In the genomic region with DNA sequence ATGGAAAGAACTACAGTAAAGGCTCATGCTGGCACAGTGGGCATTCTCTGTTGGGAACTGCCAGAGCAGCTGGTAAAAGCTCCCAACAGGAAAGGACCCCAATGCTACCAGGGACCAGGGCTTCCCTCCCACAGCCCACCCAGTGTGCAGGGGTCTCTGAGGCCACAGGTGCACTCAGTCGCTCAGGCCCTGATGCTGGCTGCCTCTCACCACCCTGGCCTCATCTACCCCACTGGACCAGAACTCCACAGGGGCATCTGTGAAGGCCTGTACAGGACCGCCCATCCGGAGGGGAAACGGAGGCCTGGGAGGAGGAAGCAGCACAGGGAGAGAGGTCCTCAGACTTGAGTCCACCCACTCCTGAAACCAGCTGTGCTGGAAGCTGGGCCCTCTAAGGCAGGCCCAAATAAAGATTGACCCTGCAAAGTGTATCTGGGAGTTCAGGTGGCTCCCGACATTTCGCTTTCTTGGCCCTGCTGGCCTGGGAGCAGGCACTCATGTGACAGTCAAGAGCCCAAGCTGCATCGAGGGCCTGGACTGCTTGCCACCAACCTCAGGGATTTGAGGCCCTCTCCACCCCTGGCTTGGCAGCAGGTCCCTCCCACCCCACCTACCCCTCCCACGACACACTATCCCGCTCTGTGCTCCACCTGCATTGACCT, we compare ENCODE assay signal across 26 cellular contexts. TPM values are rescaled to one million over a fixed set of nuclear protein-coding genes. Genes with fewer than 3 reads are reported as not detected.
DNase-seq lines count a peak whose midpoint lies in the region; ATAC-seq and TF ChIP-seq lines count a peak whose summit lies in the region.
"Had no signal": no experiment of that assay in that cellular context is flagged by ENCODE, and none has a peak within 500 bp of the region (broad histone marks: within the 10 kb centered on the region; RNA-seq: fewer than 3 reads in every experiment).

No MANE protein-coding gene starts in this region.

- H3K4me3 ChIP-seq in RWPE2 (ENCODE audit: severe bottlenecking): no peak overlapping the region
- H3K4me3 ChIP-seq in left lung: no peak overlapping the region
- H3K4me3 ChIP-seq in stomach: no peak overlapping the region
- H3K4me3 ChIP-seq: breast epithelium, esophagus squamous epithelium, GM12878, SJCRH30, upper lobe of left lung had no signal

- H3K36me3 ChIP-seq in RWPE2 (ENCODE audit: low read depth) (no peaks in the 10 kb centered on the region), left lung (peaks cover 0 to 12% of the 10 kb centered on the region in 2 donors), stomach (peaks cover 8 to 71% (median 56%) of the 10 kb centered on the region in 4 donors)
- H3K36me3 ChIP-seq: breast epithelium, SJCRH30 had no signal

- TF ChIP-seq CTCF in RWPE2 (IDR thresholded peaks at IDR 0.05; ENCODE audit: poor library complexity, severe bottlenecking) (no peak), left lung (IDR thresholded peaks at IDR 0.05) (no peak), stomach (IDR thresholded peaks at IDR 0.05) (no peak)

- H3K9me3 ChIP-seq in RWPE2 (ENCODE audit: severe bottlenecking): no peaks in the 10 kb centered on the region
- no peaks in the 10 kb centered on the region for H3K9me3 ChIP-seq in left lung
- H3K9me3 ChIP-seq in stomach: no peaks in the 10 kb centered on the region
- H3K9me3 ChIP-seq: breast epithelium, esophagus squamous epithelium, SJCRH30, upper lobe of left lung had no signal

- intact Hi-C loops in left lung (cut with DNase I): no loop called here
- intact Hi-C loops in stomach (cut with DNase I; ENCODE audit: low total_unique reads): no loop called here

- H3K4me1 ChIP-seq in RWPE2 (ENCODE audit: insufficient read depth, poor library complexity, severe bottlenecking) (no peaks in the 10 kb centered on the region), left lung (no peaks in the 10 kb centered on the region), stomach (peaks cover 4 to 64% (median 32%) of the 10 kb centered on the region in 4 donors)
- H3K4me1 ChIP-seq: breast epithelium, SJCRH30 had no signal

- TF ChIP-seq EP300 in stomach (IDR thresholded peaks at IDR 0.05): no peak

- WGBS in stomach, 5 donors: 88 to 94% (median 91%) methylated on average over 6 to 9 of the region's 9 CpGs

- H3K27me3 Mint-ChIP-seq in activated T-cell treated with anti-CD3 and anti-CD28 coated beads, Interleukin-2, amount 50 U/mL, for 24 hours: peaks cover 11% of the 10 kb centered on the region
- H3K27me3 Mint-ChIP-seq in activated T-cell treated with anti-CD3 and anti-CD28 coated beads, Interleukin-2, amount 50 U/mL, for 72 hours (ENCODE audit: low read depth): peaks cover 2% of the 10 kb centered on the region
- H3K27me3 Mint-ChIP-seq: activated naive CD8-positive, alpha-beta T cell treated with anti-CD3 and anti-CD28 coated beads for 36 hours had no signal

- TF ChIP-seq POLR2A in stomach (IDR thresholded peaks at IDR 0.05): no peak

- H3K27me3 ChIP-seq in RWPE2 (ENCODE audit: insufficient read depth, poor library complexity, severe bottlenecking) (no peaks in the 10 kb centered on the region), left lung (no peaks in the 10 kb centered on the region), stomach (no peaks in the 10 kb centered on the region)
- H3K27me3 ChIP-seq: breast epithelium, SJCRH30, upper lobe of left lung had no signal

- no peak overlapping the region for H3K27ac Mint-ChIP-seq in activated T-cell treated with anti-CD3 and anti-CD28 coated beads, Interleukin-2, amount 50 U/mL, for 24 hours
- no peak overlapping the region for H3K27ac Mint-ChIP-seq in activated T-cell treated with anti-CD3 and anti-CD28 coated beads, Interleukin-2, amount 50 U/mL, for 72 hours
- H3K27ac Mint-ChIP-seq: activated naive CD8-positive, alpha-beta T cell treated with anti-CD3 and anti-CD28 coated beads for 36 hours; naive thymus-derived CD4-positive, alpha-beta T cell; stimulated activated effector memory CD8-positive, alpha-beta T cell treated with anti-CD3 and anti-CD28 coated beads, Interleukin-12 subunit alpha, Interleukin-12 subunit beta, amount 100 ng/mL, for 72 hours had no signal

- H3K4me3 Mint-ChIP-seq in activated T-cell treated with anti-CD3 and anti-CD28 coated beads, Interleukin-2, amount 50 U/mL, for 24 hours: no peak overlapping the region
- no peak overlapping the region for H3K4me3 Mint-ChIP-seq in activated T-cell treated with anti-CD3 and anti-CD28 coated beads, Interleukin-2, amount 50 U/mL, for 72 hours
- H3K4me3 Mint-ChIP-seq: activated naive CD8-positive, alpha-beta T cell treated with anti-CD3 and anti-CD28 coated beads for 36 hours; naive thymus-derived CD4-positive, alpha-beta T cell; stimulated activated effector memory CD8-positive, alpha-beta T cell treated with anti-CD3 and anti-CD28 coated beads, Interleukin-12 subunit alpha, Interleukin-12 subunit beta, amount 100 ng/mL, for 72 hours had no signal

- no peaks in the 10 kb centered on the region for H3K4me1 Mint-ChIP-seq in activated T-cell treated with anti-CD3 and anti-CD28 coated beads, Interleukin-2, amount 50 U/mL, for 24 hours (ENCODE audit: low read depth)
- no peaks in the 10 kb centered on the region for H3K4me1 Mint-ChIP-seq in activated T-cell treated with anti-CD3 and anti-CD28 coated beads, Interleukin-2, amount 50 U/mL, for 72 hours (ENCODE audit: low read depth)
- H3K4me1 Mint-ChIP-seq: activated naive CD8-positive, alpha-beta T cell treated with anti-CD3 and anti-CD28 coated beads for 36 hours; stimulated activated effector memory CD8-positive, alpha-beta T cell treated with anti-CD3 and anti-CD28 coated beads, Interleukin-12 subunit alpha, Interleukin-12 subunit beta, amount 100 ng/mL, for 72 hours had no signal

- no peak for ATAC-seq in activated T-cell treated with anti-CD3 and anti-CD28 coated beads, Interleukin-2, amount 50 U/mL, for 72 hours (replicated peaks in 1 of 2)
- ATAC-seq in RWPE2 (ENCODE audit: low read depth) (no peak), left lung (no peak)
- no peak for ATAC-seq in activated CD4-positive, CD25-positive, alpha-beta regulatory T cell treated with anti-CD3 and anti-CD28 coated beads, Interleukin-2, amount 50 U/mL, for 24 hours
- ATAC-seq: GM12878; naive thymus-derived CD4-positive, alpha-beta T cell; stimulated activated effector memory CD8-positive, alpha-beta T cell treated with anti-CD3 and anti-CD28 coated beads, Interleukin-12 subunit alpha, Interleukin-12 subunit beta, amount 100 ng/mL, for 72 hours had no signal

- H3K36me3 Mint-ChIP-seq in activated T-cell treated with anti-CD3 and anti-CD28 coated beads, Interleukin-2, amount 50 U/mL, for 24 hours (ENCODE audit: low read depth): no peaks in the 10 kb centered on the region
- H3K36me3 Mint-ChIP-seq in activated T-cell treated with anti-CD3 and anti-CD28 coated beads, Interleukin-2, amount 50 U/mL, for 72 hours (ENCODE audit: insufficient read depth in 2 of 2): no peaks in the 10 kb centered on the region
- H3K36me3 Mint-ChIP-seq: activated naive CD8-positive, alpha-beta T cell treated with anti-CD3 and anti-CD28 coated beads for 36 hours; naive thymus-derived CD4-positive, alpha-beta T cell; stimulated activated effector memory CD8-positive, alpha-beta T cell treated with anti-CD3 and anti-CD28 coated beads, Interleukin-12 subunit alpha, Interleukin-12 subunit beta, amount 100 ng/mL, for 72 hours had no signal

- H3K27ac ChIP-seq in RWPE2 (ENCODE audit: poor library complexity, severe bottlenecking): no peak overlapping the region
- no peak overlapping the region for H3K27ac ChIP-seq in left lung
- H3K27ac ChIP-seq in stomach: no peak overlapping the region
- H3K27ac ChIP-seq: breast epithelium, C4-2B, esophagus squamous epithelium, SJCRH30, upper lobe of left lung had no signal

- no peaks in the 10 kb centered on the region for H3K9me3 Mint-ChIP-seq in activated T-cell treated with anti-CD3 and anti-CD28 coated beads, Interleukin-2, amount 50 U/mL, for 24 hours
- no peaks in the 10 kb centered on the region for H3K9me3 Mint-ChIP-seq in activated T-cell treated with anti-CD3 and anti-CD28 coated beads, Interleukin-2, amount 50 U/mL, for 72 hours
- H3K9me3 Mint-ChIP-seq: activated naive CD8-positive, alpha-beta T cell treated with anti-CD3 and anti-CD28 coated beads for 36 hours; naive thymus-derived CD4-positive, alpha-beta T cell; stimulated activated effector memory CD8-positive, alpha-beta T cell treated with anti-CD3 and anti-CD28 coated beads, Interleukin-12 subunit alpha, Interleukin-12 subunit beta, amount 100 ng/mL, for 72 hours had no signal

- DNase-seq in activated T-cell treated with anti-CD3 and anti-CD28 coated beads, Interleukin-2, amount 50 U/mL, for 24 hours: peak; percentile 18
- no peak for DNase-seq in activated T-cell treated with anti-CD3 and anti-CD28 coated beads, Interleukin-2, amount 50 U/mL, for 72 hours
- DNase-seq in RWPE2 (ENCODE audit: low spot score) (peak; percentile 37), left lung (peak; percentile 21 to 50), stomach (peak; percentile 18), hippocampal formation (lab: John Stamatoyannopoulos, UW) (no peak), NCI-H510A treated with DMSO at 0.1 percent for 48 hours (lab: John Stamatoyannopoulos, UW) (no peak)
- DNase-seq: ACHN; activated naive CD8-positive, alpha-beta T cell treated with anti-CD3 and anti-CD28 coated beads for 36 hours; DMS 273 treated with DMSO at 0.1 percent for 48 hours; effector CD4-positive, alpha-beta T cell; esophagus squamous epithelium; GF-D8; Karpas-422; NCI-H1105; NCI-H526; SJCRH30; T-helper 2 cell had no signal

RNA-seq across cellular contexts. Expression of a gene that starts 12.7 kb away (rescaled TPM):
- 1 to 10 TPM in 1 of 2 donors, under 1 TPM in 1; 0.44 to 1.0 TPM for total RNA-seq in activated T-cell treated with anti-CD3 and anti-CD28 coated beads, Interleukin-2, amount 50 U/mL, for 72 hours
- 10 to 100 TPM; 12.8 to 14.8 TPM for total RNA-seq in left lung
- total RNA-seq in stomach: 10 to 100 TPM in 4 of 5 donors, 1 to 10 TPM in 1; 4.6 to 82.9 (median 21.6) TPM
- 10 to 100 TPM; 13.6 to 16.7 (median 16.6) TPM for polyA plus RNA-seq in stomach
- polyA plus RNA-seq: GM12878; naive thymus-derived CD4-positive, alpha-beta T cell had no signal

RNA-seq across cellular contexts. Expression of a gene that starts 50.2 kb away (rescaled TPM):
- not detected for total RNA-seq in activated T-cell treated with anti-CD3 and anti-CD28 coated beads, Interleukin-2, amount 50 U/mL, for 72 hours
- 1 to 10 TPM in 1 of 2 donors, not detected in 1; 8.2 TPM for total RNA-seq in left lung
- total RNA-seq in stomach: not detected
- not detected for polyA plus RNA-seq in stomach
- total RNA-seq: activated naive CD8-positive, alpha-beta T cell treated with anti-CD3 and anti-CD28 coated beads for 36 hours; breast epithelium; esophagus squamous epithelium; GM12878; naive thymus-derived CD4-positive, alpha-beta T cell; pulmonary artery endothelial cell; SJCRH30 had no signal
- polyA plus RNA-seq: naive thymus-derived CD4-positive, alpha-beta T cell had no signal

Comparison
In these comparisons a context has a peak if more than half of its experiments do, and no peak if none do; other contexts are left out.
1. DNase-seq: peak in activated T-cell treated with anti-CD3 and anti-CD28 coated beads, Interleukin-2, amount 50 U/mL, for 24 hours (single experiment), RWPE2 (single experiment), left lung (2 of 2) and stomach (single experiment); none in activated T-cell treated with anti-CD3 and anti-CD28 coated beads, Interleukin-2, amount 50 U/mL, for 72 hours (0 of 2), hippocampal formation (0 of 2) and NCI-H510A treated with DMSO at 0.1 percent for 48 hours (single experiment).